ENCODE assay signal across 27 cellular contexts in the genomic region with DNA sequence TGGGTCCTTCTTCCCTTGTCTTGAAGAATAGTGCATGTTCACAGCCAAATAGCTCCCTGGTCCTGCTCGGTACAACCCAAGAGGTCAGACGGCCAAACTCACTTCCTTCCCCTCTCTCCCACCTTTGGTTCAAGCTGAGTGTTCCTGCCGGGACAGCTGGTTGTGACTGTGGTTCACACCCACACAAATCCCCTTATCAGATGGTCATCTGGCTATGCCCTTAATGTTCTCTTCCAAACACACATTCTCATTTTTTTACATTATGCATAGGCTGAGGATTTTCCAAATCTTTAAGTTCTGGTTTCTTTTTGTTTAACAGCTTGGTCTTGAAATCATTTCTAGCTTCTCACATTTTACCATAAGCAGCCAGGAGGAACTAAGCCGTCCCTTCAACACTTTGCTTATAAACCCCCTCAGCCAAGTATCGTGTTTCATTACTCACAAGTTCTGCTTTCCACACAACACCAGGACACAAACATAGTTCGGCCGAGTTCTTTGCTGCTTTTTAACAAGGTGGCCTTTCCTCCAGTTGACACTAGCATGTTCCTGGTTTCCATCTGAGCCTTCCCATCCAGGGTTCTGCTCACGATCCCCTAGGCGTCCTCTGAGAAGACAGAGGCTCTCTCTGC. TPM values are rescaled to one million over a fixed set of nuclear protein-coding genes. Genes with fewer than 3 reads are reported as not detected.
DNase-seq lines count a peak whose midpoint lies in the region; ATAC-seq and TF ChIP-seq lines count a peak whose summit lies in the region.
"Had no signal": no experiment of that assay in that cellular context is flagged by ENCODE, and none has a peak within 500 bp of the region (broad histone marks: within the 10 kb centered on the region; RNA-seq: fewer than 3 reads in every experiment).

No MANE protein-coding gene starts in this region.

- no peak overlapping the region for H3K27ac ChIP-seq in OCI-LY7 (ENCODE audit: low read depth, low read length, poor library complexity, severe bottlenecking)
- H3K27ac ChIP-seq: A549, epithelial cell of prostate, heart right ventricle, psoas muscle, stomach, transverse colon had no signal

- no peaks in the 10 kb centered on the region for H4K20me1 ChIP-seq in OCI-LY7 (ENCODE audit: insufficient read depth, low read length)

- H3K4me2 ChIP-seq in OCI-LY7 (ENCODE audit: low read length): no peak overlapping the region
- H3K4me2 ChIP-seq: A549 had no signal

- CTCF ChIA-PET in OCI-LY7 (lab: Charles Lee; ENCODE audit: unreplicated experiment): no interaction called here

- no peak for ATAC-seq in HG02571 (IDR thresholded peaks at IDR 0.05; ENCODE audit: unreplicated experiment)
- no peak for ATAC-seq in GM18870 (IDR thresholded peaks at IDR 0.05; ENCODE audit: unreplicated experiment)
- no peak for ATAC-seq in GM18907 (IDR thresholded peaks at IDR 0.05; ENCODE audit: unreplicated experiment)
- ATAC-seq: A549; activated naive CD8-positive, alpha-beta T cell treated with anti-CD3 and anti-CD28 coated beads, Interleukin-2, amount 50 U/mL, for 24 hours; heart right ventricle; psoas muscle had no signal

- H3K4me1 ChIP-seq in OCI-LY7 (ENCODE audit: insufficient read depth, low read length, poor library complexity, severe bottlenecking): no peaks in the 10 kb centered on the region
- H3K4me1 ChIP-seq: heart right ventricle, psoas muscle, stomach, transverse colon had no signal

- no TSS peak for BruUV-seq in OCI-LY7 (replicated peaks; lab: Mats Ljungman, UMichigan)

- H3K9me2 ChIP-seq in OCI-LY7 (ENCODE audit: insufficient read depth, low read length): no peaks in the 10 kb centered on the region

- no peak for TF ChIP-seq CTCF in OCI-LY7 (conservative IDR thresholded peaks at IDR 0.05; ENCODE audit: low read length)

- POLR2A ChIA-PET in OCI-LY7 (lab: Charles Lee): interaction anchor here (0.6 kb wide), 1 partner anchor 164 kb away, joined by 3 read pairs; no protein-coding TSS in a partner anchor

- H3K9me3 ChIP-seq in OCI-LY7 (ENCODE audit: low read length): no peaks in the 10 kb centered on the region
- H3K9me3 ChIP-seq: A549, psoas muscle, transverse colon had no signal

- no peaks in the 10 kb centered on the region for H3K79me2 ChIP-seq in OCI-LY7 (ENCODE audit: insufficient read depth, low read depth, low read length)

- no peaks in the 10 kb centered on the region for H3K36me3 ChIP-seq in OCI-LY7 (ENCODE audit: insufficient read depth, low read length)
- H3K36me3 ChIP-seq: heart right ventricle, stomach, transverse colon had no signal

- intact Hi-C loops in OCI-LY7 (cut with micrococcal nuclease; ENCODE audit: unreplicated experiment): no loop called here

- H2AFZ ChIP-seq in OCI-LY7 (ENCODE audit: low read length): no peak overlapping the region

- DNase-seq in Ammon's horn (ENCODE audit: low spot score): peak; percentile 12
- peak; percentile 15 to 30 for DNase-seq in Kasumi-1 (lab: John Stamatoyannopoulos, UW)
- DNase-seq in SIG-M5 treated with dmso at 0.1 percent for 504 hours (lab: John Stamatoyannopoulos, UW; ENCODE audit: unreplicated experiment): peak; percentile 86
- peak; percentile 22 for DNase-seq in islet precursor cell
- no peak for DNase-seq in OCI-LY7 (ENCODE audit: low spot score)
- DNase-seq: activated CD4-positive, alpha-beta T cell treated with anti-CD3 and anti-CD28 coated beads, Interleukin-2, amount 50 U/mL, for 48 hours; activated CD8-positive, alpha-beta memory T cell treated with anti-CD3 and anti-CD28 coated beads, Interleukin-2, amount 50 U/mL, for 48 hours; activated naive CD8-positive, alpha-beta T cell treated with anti-CD3 and anti-CD28 coated beads, Interleukin-2, amount 50 U/mL, for 24 hours; Calu3; HCEC 1CT; heart right ventricle; MM.1S; NCI-H1694; NCI-H2171; NCI-H526 treated with DMSO at 0.1 percent for 48 hours; psoas muscle; stimulated activated CD8-positive, alpha-beta memory T cell treated with anti-CD3 and anti-CD28 coated beads, Interleukin-4, amount 100 ng/mL, for 48 hours; stomach; transverse colon had no signal

- H3K4me3 ChIP-seq in OCI-LY7 (ENCODE audit: low read depth, low read length, poor library complexity, severe bottlenecking): no peak overlapping the region
- H3K4me3 ChIP-seq: A549, heart right ventricle, psoas muscle, stomach, transverse colon had no signal

RNA-seq across cellular contexts. Expression of gene TSPEAR, which starts 19.7 kb away (rescaled TPM):
- not detected in 2 replicates for total RNA-seq in OCI-LY7 (2014; rRNA removed; shearing (Covaris generic))
- not detected in 2 replicates for total RNA-seq in OCI-LY7 (2022)
- total RNA-seq: activated T-helper 2 cell treated with anti-CD3 and anti-CD28 coated beads, Interferon-gamma antibody, Interleukin-2, Interleukin-4, amounts not matched to agents 10 μg/mL and 5 μg/mL and 100 μg/mL, durations not matched to agents 14 hours and 24 hours and 36 hours; Calu3; Daoy; psoas muscle; transverse colon had no signal

RNA-seq across cellular contexts. Expression of gene KRTAP10-12, which starts 34.1 kb away (rescaled TPM):
- not detected in 2 replicates for total RNA-seq in OCI-LY7 (2014; rRNA removed; shearing (Covaris generic))
- total RNA-seq in OCI-LY7 (2022): not detected in 2 replicates
- total RNA-seq: activated T-helper 2 cell treated with anti-CD3 and anti-CD28 coated beads, Interferon-gamma antibody, Interleukin-2, Interleukin-4, amounts not matched to agents 10 μg/mL and 5 μg/mL and 100 μg/mL, durations not matched to agents 14 hours and 24 hours and 36 hours; Calu3; Daoy; heart right ventricle; lung microvascular endothelial cell; psoas muscle; stomach; transverse colon had no signal

RNA-seq across cellular contexts. Expression of gene KRTAP12-1, which starts 49.1 kb away (rescaled TPM):
- total RNA-seq in OCI-LY7 (2014; rRNA removed; shearing (Covaris generic)): not detected in 2 replicates
- total RNA-seq in OCI-LY7 (2022): not detected in 2 replicates
- total RNA-seq: activated T-helper 2 cell treated with anti-CD3 and anti-CD28 coated beads, Interferon-gamma antibody, Interleukin-2, Interleukin-4, amounts not matched to agents 10 μg/mL and 5 μg/mL and 100 μg/mL, durations not matched to agents 14 hours and 24 hours and 36 hours; Calu3; Daoy; heart right ventricle; lung microvascular endothelial cell; psoas muscle; transverse colon had no signal
